In the genomic region with DNA sequence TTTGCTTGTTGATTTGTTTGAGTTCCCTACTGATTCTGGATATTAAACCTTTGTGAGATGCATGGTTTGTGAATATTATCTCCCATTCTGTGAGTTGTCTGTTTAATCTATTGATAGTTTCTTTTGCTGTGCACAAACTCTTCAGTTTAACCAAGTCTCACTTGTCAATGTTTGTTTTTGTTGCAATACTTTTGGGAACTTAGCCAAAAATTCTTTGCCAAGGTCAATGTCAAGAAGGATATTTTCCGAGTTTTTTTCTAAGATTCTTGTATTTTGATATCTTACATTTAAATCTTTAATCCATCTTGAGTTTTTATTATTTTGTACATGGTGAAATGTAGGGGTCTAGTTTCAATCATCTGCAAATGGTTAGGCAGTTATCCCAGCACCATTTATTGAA, we compare ENCODE assay signal across 20 cellular contexts.
DNase-seq lines count a peak whose midpoint lies in the region; ATAC-seq and FAIRE-seq lines count a peak whose summit lies in the region.
"Had no signal": no experiment of that assay in that cellular context is flagged by ENCODE, and none has a peak within 500 bp of the region (broad histone marks: within the 10 kb centered on the region; RNA-seq: fewer than 3 reads in every experiment).

No MANE protein-coding gene starts in this region.

- ATAC-seq in HG03565 (IDR thresholded peaks at IDR 0.05; ENCODE audit: unreplicated experiment) (no peak), HG03196 (IDR thresholded peaks at IDR 0.05; ENCODE audit: unreplicated experiment) (no peak)
- ATAC-seq: CD8-positive, alpha-beta T cell had no signal

- FAIRE-seq in A204.1 (lab: Jason Lieb, UNC), result peak; percentile 30
- FAIRE-seq: G401.6, GM12892, GM19239, H1 had no signal

- DNase-seq in amniotic epithelial cell (ENCODE audit: low read depth), result peak; percentile 28
- DNase-seq in fibroblast of gingiva (ENCODE audit: low read depth), result peak; percentile 44
- DNase-seq in iris pigment epithelial cell (ENCODE audit: low read depth), result peak; percentile 28
- no peak for DNase-seq in NCI-H146 treated with DMSO at 0.1 percent for 48 hours (lab: John Stamatoyannopoulos, UW; ENCODE audit: unreplicated experiment)
- no peak for DNase-seq in foreskin melanocyte
- DNase-seq: Caco-2; CD4-positive, CD25-positive, alpha-beta regulatory T cell; CD8-positive, alpha-beta T cell; DMS153; DND-41; GM23248; H7; HCEC 1CT had no signal

Comparison
In these comparisons a context has a peak if more than half of its experiments do, and no peak if none do; other contexts are left out.
1. DNase-seq: peak in amniotic epithelial cell (single experiment), fibroblast of gingiva (single experiment) and iris pigment epithelial cell (single experiment); none in NCI-H146 treated with DMSO at 0.1 percent for 48 hours (single experiment) and foreskin melanocyte (single experiment).